In the genomic region with DNA sequence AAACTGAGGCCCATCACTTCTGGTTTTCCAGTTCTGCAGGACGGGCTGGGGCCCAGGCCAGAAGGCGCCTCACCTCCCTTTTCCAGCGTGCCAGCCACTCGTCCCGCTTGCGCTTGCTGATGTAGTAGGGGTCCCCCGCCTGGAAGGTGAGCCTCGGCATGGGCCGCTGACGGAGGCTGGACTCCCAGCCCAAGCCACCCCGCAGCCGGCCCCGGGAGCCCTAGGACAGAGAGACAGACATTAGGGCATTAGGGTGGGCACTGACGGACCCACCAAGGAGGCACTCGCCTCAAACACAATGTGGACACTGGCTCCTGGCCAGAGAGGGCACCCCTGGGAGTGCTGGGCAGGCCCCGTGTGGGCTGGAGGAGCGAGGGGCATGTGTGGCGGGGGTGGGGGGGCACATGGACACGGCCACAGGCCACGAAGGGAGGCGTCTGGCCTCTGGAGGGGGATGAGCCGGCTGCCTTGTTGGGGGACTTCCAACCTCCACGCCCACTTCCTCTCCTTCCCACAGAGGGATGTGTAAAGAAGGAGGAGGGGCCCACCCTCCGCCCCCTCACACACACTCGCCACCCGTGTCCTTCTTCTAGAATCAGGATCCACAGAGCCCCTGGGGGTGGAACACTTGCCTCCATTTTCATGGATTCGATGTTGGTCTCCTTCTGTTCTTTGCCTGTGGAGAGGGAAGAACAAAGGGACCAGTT, we compare ENCODE assay signal across 9 cellular contexts.
DNase-seq lines count a peak whose midpoint lies in the region; ATAC-seq, FAIRE-seq and TF ChIP-seq lines count a peak whose summit lies in the region.
"Had no signal": no experiment of that assay in that cellular context is flagged by ENCODE, and none has a peak within 500 bp of the region (broad histone marks: within the 10 kb centered on the region; RNA-seq: fewer than 3 reads in every experiment).

No MANE protein-coding gene starts in this region.

- H3K9me1 ChIP-seq in K562 (ENCODE audit: control insufficient read depth, insufficient read depth, low read length) = no peaks in the 10 kb centered on the region

- no peak for TF ChIP-seq POLR2A in K562 (conservative IDR thresholded peaks at IDR 0.05)

- no peak for TF ChIP-seq CTCF in K562 (IDR thresholded peaks at IDR 0.05 in 2 of 3, conservative IDR thresholded peaks at IDR 0.05 in 1 of 3; ENCODE audit: insufficient read depth in 2 of 3, low read depth in 1 of 3, low read length in 3 of 3)

- H3K9me3 Mint-ChIP-seq in natural killer cell treated with Interleukin-12 subunit alpha and Interleukin-12 subunit beta and Interleukin-15 and Interleukin-18, amount 100 ng/mL, for 72 hours = no peaks in the 10 kb centered on the region

- peak overlapping the region; percentile 83 to 85 for H3K27ac Mint-ChIP-seq in natural killer cell treated with Interleukin-12 subunit alpha and Interleukin-12 subunit beta and Interleukin-15 and Interleukin-18, amount 100 ng/mL, for 72 hours

- CTCF ChIA-PET in K562 (lab: Yijun Ruan, JAX; ENCODE audit: low intra/inter-chr PET ratio) = no interaction called here

- H3K27ac ChIP-seq in K562 (ENCODE audit: extremely low read depth, low read depth, low read length) = no peak overlapping the region
- H3K27ac ChIP-seq in small intestine (ENCODE audit: low read depth in 1 of 2, low read length in 1 of 2) = peak overlapping the region in 1 of 2 donors; percentile 77

- no peak overlapping the region for H3K4me2 ChIP-seq in K562 (ENCODE audit: insufficient read depth, low read length)

- H3K9ac ChIP-seq in K562 (ENCODE audit: insufficient read depth in 1 of 2, low read depth in 2 of 2, low read length in 2 of 2) = no peak overlapping the region

- H3K27me3 ChIP-seq in K562 (ENCODE audit: control insufficient read depth in 2 of 2, insufficient read depth in 2 of 2, low read length in 2 of 2) (no peaks in the 10 kb centered on the region; a peak in 2 of 5 replicates), small intestine (ENCODE audit: control insufficient read depth in 2 of 2, insufficient read depth in 2 of 2, low read length in 2 of 2) (no peaks in the 10 kb centered on the region)
- H3K27me3 ChIP-seq: pancreas had no signal

- FAIRE-seq in K562 (lab: Jason Lieb, UNC) (no peak), small intestine (lab: Jason Lieb, UNC) (no peak)
- FAIRE-seq: pancreas had no signal

- H3K4me3 Mint-ChIP-seq in natural killer cell treated with Interleukin-12 subunit alpha and Interleukin-12 subunit beta and Interleukin-15 and Interleukin-18, amount 100 ng/mL, for 72 hours = peak overlapping the region; percentile 62

- H2AFZ ChIP-seq in K562 (ENCODE audit: low read depth, low read length) = no peak overlapping the region

- H3K4me1 Mint-ChIP-seq in natural killer cell treated with Interleukin-12 subunit alpha and Interleukin-12 subunit beta and Interleukin-15 and Interleukin-18, amount 100 ng/mL, for 72 hours (ENCODE audit: low read depth in 2 of 2) = peaks cover 31 to 33% of the 10 kb centered on the region in 2 donors

- no peaks in the 10 kb centered on the region for H3K36me3 Mint-ChIP-seq in natural killer cell treated with Interleukin-12 subunit alpha and Interleukin-12 subunit beta and Interleukin-15 and Interleukin-18, amount 100 ng/mL, for 72 hours

- 67% methylated on average over 21 of the region's 27 CpGs for WGBS in K562 (ENCODE audit: insufficient coverage, low coverage, missing lambda C conversion rate)
- WGBS in small intestine, 3 donors = 67 to 91% (median 81%) methylated on average over 23 to 27 of the region's 27 CpGs

- ATAC-seq in K562 (no peak), GM19395 (IDR thresholded peaks at IDR 0.05; ENCODE audit: unreplicated experiment) (no peak)
- peak; percentile 66 to 81 for ATAC-seq in natural killer cell treated with Interleukin-12 subunit alpha and Interleukin-12 subunit beta and Interleukin-15 and Interleukin-18, amount 100 ng/mL, for 72 hours

- intact Hi-C loops in K562 (cut with micrococcal nuclease) = no loop called here

- no peaks in the 10 kb centered on the region for H4K20me1 ChIP-seq in K562 (replicated peaks; ENCODE audit: control insufficient read depth, insufficient read depth, low read length)

- peak; percentile 55 for DNase-seq in stimulated activated CD4-positive, alpha-beta T cell treated with anti-CD3 and anti-CD28 coated beads, Interleukin-12 subunit alpha, Interleukin-12 subunit beta, amount 100 ng/mL, for 4 hours
- DNase-seq in stimulated activated CD4-positive, alpha-beta T cell treated with anti-CD3 and anti-CD28 coated beads, Interleukin-2, amount 100 ng/mL, for 48 hours = no peak
- peak in 1 of 4 experiments; percentile 26 for DNase-seq in K562 (ENCODE audit: extremely low read depth in 1 of 4, low spot score in 3 of 4)
- DNase-seq in natural killer cell treated with Interleukin-12 subunit alpha and Interleukin-12 subunit beta and Interleukin-15 and Interleukin-18, amount 100 ng/mL, for 72 hours (ENCODE audit: low spot score) = peak; percentile 81
- DNase-seq in NCI-H187 (lab: John Stamatoyannopoulos, UW) = no peak
- DNase-seq in small intestine = no peak
- no peak for DNase-seq in NCI-H2081 treated with DMSO at 0.1 percent for 48 hours (lab: John Stamatoyannopoulos, UW)

- no peaks in the 10 kb centered on the region for H3K27me3 Mint-ChIP-seq in natural killer cell treated with Interleukin-12 subunit alpha and Interleukin-12 subunit beta and Interleukin-15 and Interleukin-18, amount 100 ng/mL, for 72 hours

- no peaks in the 10 kb centered on the region for H3K36me3 ChIP-seq in K562 (ENCODE audit: control insufficient read depth, insufficient read depth, low read length)
- H3K36me3 ChIP-seq in small intestine (ENCODE audit: control insufficient read depth in 2 of 2, insufficient read depth in 2 of 2, low read length in 2 of 2) = no peaks in the 10 kb centered on the region
- H3K36me3 ChIP-seq: pancreas had no signal

- TF ChIP-seq EP300 in K562 (IDR thresholded peaks at IDR 0.05; ENCODE audit: low read length) = no peak

- H3K9me3 ChIP-seq in K562 (replicated peaks; ENCODE audit: control insufficient read depth, insufficient read depth, low read depth, low read length) (no peaks in the 10 kb centered on the region), small intestine (ENCODE audit: control insufficient read depth, low read depth) (no peaks in the 10 kb centered on the region)
- H3K9me3 ChIP-seq: pancreas had no signal

- H3K79me2 ChIP-seq in K562 (ENCODE audit: control insufficient read depth, insufficient read depth, low read length) = no peaks in the 10 kb centered on the region

- no TSS peak for BruUV-seq in K562 (replicated peaks; lab: Mats Ljungman, UMichigan)

- no peak for TF ChIP-seq RAD21 in K562 (CRISPR knock-in tag; conservative IDR thresholded peaks at IDR 0.05 in 1 of 2, IDR thresholded peaks at IDR 0.05 in 1 of 2)

- POLR2A ChIA-PET in K562 (lab: Yijun Ruan, JAX) = no interaction called here

- H3K4me3 ChIP-seq in K562 (no peak overlapping the region), small intestine (ENCODE audit: low read depth in 1 of 2, low read length in 2 of 2) (no peak overlapping the region)
- H3K4me3 ChIP-seq: pancreas had no signal

- H3K4me1 ChIP-seq in K562 (replicated peaks in 1 of 2; ENCODE audit: control insufficient read depth in 2 of 2, insufficient read depth in 2 of 2, low read length in 2 of 2) (peaks cover 0 to 17% of the 10 kb centered on the region in 2 experiments; a peak in 2 of 5 replicates), small intestine (ENCODE audit: control insufficient read depth in 2 of 2, insufficient read depth in 1 of 2, low read depth in 1 of 2, low read length in 1 of 2) (peaks cover 0 to 3% of the 10 kb centered on the region in 2 donors)
- H3K4me1 ChIP-seq: pancreas had no signal

- in situ Hi-C loops in K562 (cut with MboI) = no loop called here

TF ChIP-seq in K562, 482 proteins besides CTCF, POLR2A, EP300 and RAD21:
- no peak for TF ChIP-seq HIVEP1 (CRISPR knock-in tag; IDR thresholded peaks at IDR 0.05)
- TF ChIP-seq EGR1 (conservative IDR thresholded peaks at IDR 0.05) = peak; percentile 66
TF ChIP-seq in K562: peak in this region for 1.

Comparison
In these comparisons a context has a peak if more than half of its experiments do, and no peak if none do; other contexts are left out.
1. DNase-seq: peak in stimulated activated CD4-positive, alpha-beta T cell treated with anti-CD3 and anti-CD28 coated beads, Interleukin-12 subunit alpha, Interleukin-12 subunit beta, amount 100 ng/mL, for 4 hours (single experiment) and natural killer cell treated with Interleukin-12 subunit alpha and Interleukin-12 subunit beta and Interleukin-15 and Interleukin-18, amount 100 ng/mL, for 72 hours (single experiment); none in stimulated activated CD4-positive, alpha-beta T cell treated with anti-CD3 and anti-CD28 coated beads, Interleukin-2, amount 100 ng/mL, for 48 hours (0 of 2), NCI-H187 (0 of 2), small intestine (single experiment) and NCI-H2081 treated with DMSO at 0.1 percent for 48 hours (single experiment).
2. ATAC-seq: peak in natural killer cell treated with Interleukin-12 subunit alpha and Interleukin-12 subunit beta and Interleukin-15 and Interleukin-18, amount 100 ng/mL, for 72 hours (2 of 2); none in K562 (single experiment) and GM19395 (single experiment).